ENCODE assay signal across 1 cellular context in genomic region chr19:8577741-8578140, GRCh38.
TF ChIP-seq lines count a peak whose summit lies in the region.

No MANE protein-coding gene starts in this region.

TF ChIP-seq in K562, 482 proteins besides CTCF, POLR2A, EP300 and RAD21:
- TF ChIP-seq DNMT1 (IDR thresholded peaks at IDR 0.05) = no peak
- no peak for TF ChIP-seq DEAF1 (CRISPR knock-in tag; IDR thresholded peaks at IDR 0.05)
- TF ChIP-seq ZBTB2 (IDR thresholded peaks at IDR 0.05) = no peak
- TF ChIP-seq ZNF143 (CRISPR knock-in tag; IDR thresholded peaks at IDR 0.05) = no peak
- no peak for TF ChIP-seq FOXM1 (IDR thresholded peaks at IDR 0.05; ENCODE audit: low read depth)
- no peak for TF ChIP-seq FOXM1 (CRISPR knock-in tag; IDR thresholded peaks at IDR 0.05; ENCODE audit: low read depth)
- no peak for TF ChIP-seq SFPQ (IDR thresholded peaks at IDR 0.05; ENCODE audit: low read depth, low read length)
- TF ChIP-seq GATAD2A (IDR thresholded peaks at IDR 0.05) = no peak
- TF ChIP-seq ZBTB33 (CRISPR knock-in tag; IDR thresholded peaks at IDR 0.05) = no peak
- TF ChIP-seq ZNF174 (CRISPR knock-in tag; IDR thresholded peaks at IDR 0.05) = no peak
- no peak for TF ChIP-seq PTRF (tag; IDR thresholded peaks at IDR 0.05)
- TF ChIP-seq MAZ (CRISPR knock-in tag; conservative IDR thresholded peaks at IDR 0.05 in 1 of 2, IDR thresholded peaks at IDR 0.05 in 1 of 2) = no peak
- no peak for TF ChIP-seq KLF6 (CRISPR knock-in tag; IDR thresholded peaks at IDR 0.05; ENCODE audit: borderline replicate concordance)
- TF ChIP-seq ZNF57 (CRISPR knock-in tag; IDR thresholded peaks at IDR 0.05) = no peak
- no peak for TF ChIP-seq NR1H2 (CRISPR knock-in tag; IDR thresholded peaks at IDR 0.05)
- TF ChIP-seq CEBPZ (IDR thresholded peaks at IDR 0.05; ENCODE audit: borderline replicate concordance, low read depth, low read length) = no peak
- TF ChIP-seq SMAD3 (CRISPR knock-in tag; conservative IDR thresholded peaks at IDR 0.05) = no peak
- TF ChIP-seq SRF (CRISPR knock-in tag; IDR thresholded peaks at IDR 0.05) = no peak
- no peak for TF ChIP-seq POLR2AphosphoS5 (IDR thresholded peaks at IDR 0.05; ENCODE audit: control insufficient read depth, insufficient read depth, low read depth, low read length)
